In genomic region chr2:48148841-48149240, GRCh38 we compare ENCODE assay signal across 23 cellular contexts.
A peak's percentile ranks its signal among the peaks of the same experiment; 100 is the strongest.
DNase-seq lines count a peak whose midpoint lies in the region; ATAC-seq, FAIRE-seq and TF ChIP-seq lines count a peak whose summit lies in the region.
"Had no signal": no experiment of that assay in that cellular context is flagged by ENCODE, and none has a peak within 500 bp of the region (broad histone marks: within the 10 kb centered on the region; RNA-seq: fewer than 3 reads in every experiment).

No MANE protein-coding gene starts in this region.

- H3K36me3 Mint-ChIP-seq in Caco-2 (ENCODE audit: insufficient read depth, unreplicated experiment) = no peaks in the 10 kb centered on the region

- TF ChIP-seq POLR2A in K562 (conservative IDR thresholded peaks at IDR 0.05) = no peak
- TF ChIP-seq POLR2A in esophagus muscularis mucosa (IDR thresholded peaks at IDR 0.05; ENCODE audit: low read depth) = no peak

- POLR2A ChIA-PET in K562 (lab: Yijun Ruan, JAX) (interaction anchor here (1.0 to 1.4 kb wide), 2 partner anchors 22 to 36 kb away, joined by 3 read pairs; no protein-coding TSS in a partner anchor), Caco-2 (lab: Charles Lee) (no interaction called here)

- BruUV-seq in K562 (replicated peaks; lab: Mats Ljungman, UMichigan) = no TSS peak
- no TSS peak for BruUV-seq in Caco-2 (replicated peaks; lab: Mats Ljungman, UMichigan)

- TF ChIP-seq CTCF in K562 (IDR thresholded peaks at IDR 0.05 in 2 of 3, conservative IDR thresholded peaks at IDR 0.05 in 1 of 3; ENCODE audit: insufficient read depth in 2 of 3, low read depth in 1 of 3, low read length in 3 of 3) (no peak), neutrophil (IDR thresholded peaks at IDR 0.05) (no peak), Caco-2 (IDR thresholded peaks at IDR 0.05; ENCODE audit: insufficient read depth in 1 of 2, low read depth in 1 of 2, low read length in 1 of 2, severe bottlenecking in 1 of 2, unreplicated experiment in 1 of 2) (no peak), psoas muscle (IDR thresholded peaks at IDR 0.05) (no peak), esophagus muscularis mucosa (IDR thresholded peaks at IDR 0.05) (no peak)

- H3K4me3 ChIP-seq in K562 (no peak overlapping the region), neutrophil (ENCODE audit: low read depth in 1 of 2, low read length in 1 of 2) (no peak overlapping the region), Caco-2 (ENCODE audit: low read depth, low read length) (no peak overlapping the region), right cardiac atrium (ENCODE audit: low read length) (no peak overlapping the region), psoas muscle (no peak overlapping the region), esophagus muscularis mucosa (no peak overlapping the region)
- H3K4me3 ChIP-seq: GM12878 had no signal

- DNase-seq in GM03348 (ENCODE audit: low spot score) (peak; percentile 11), OCI-M1 (lab: John Stamatoyannopoulos, UW) (peak; percentile 91), K562 (ENCODE audit: extremely low read depth in 1 of 4, low spot score in 3 of 4) (peak; percentile 66 to 81 (median 76)), Caco-2 (no peak), right cardiac atrium (no peak), psoas muscle (no peak), esophagus muscularis mucosa (ENCODE audit: extremely low spot score) (no peak)
- DNase-seq: CD4-positive, alpha-beta T cell; DND-41; GOT3; KG1; NCI-H1092; NCI-H146; NCI-H2081; NCI-H345; NCI-H526 treated with DMSO at 0.1 percent for 48 hours; NK-92 treated with Interleukin-12 subunit alpha and Interleukin-12 subunit beta, amount 100 ng/mL, for 24 hours; SIG-M5; SW 1271 had no signal

- H3K4me3 Mint-ChIP-seq in Caco-2 (ENCODE audit: unreplicated experiment) = no peak overlapping the region
- H3K4me3 Mint-ChIP-seq: B cell; CD4-positive, alpha-beta T cell had no signal

- H3K36me3 ChIP-seq in K562 (ENCODE audit: control insufficient read depth, insufficient read depth, low read length) = no peaks in the 10 kb centered on the region
- no peaks in the 10 kb centered on the region for H3K36me3 ChIP-seq in neutrophil
- no peaks in the 10 kb centered on the region for H3K36me3 ChIP-seq in Caco-2 (ENCODE audit: control insufficient read depth, insufficient read depth, low read length)
- H3K36me3 ChIP-seq in psoas muscle (ENCODE audit: insufficient read depth in 1 of 2, low read depth in 1 of 2) = no peaks in the 10 kb centered on the region
- no peaks in the 10 kb centered on the region for H3K36me3 ChIP-seq in esophagus muscularis mucosa

- 0% methylated on average over 1 of the region's 1 CpG for WGBS in K562 (ENCODE audit: insufficient coverage, low coverage, missing lambda C conversion rate)
- 38% methylated on average over 1 of the region's 1 CpG for whole genome bisulfite sequencing in right cardiac atrium
- WGBS in psoas muscle, 3 donors = 20 to 48% (median 39%) methylated on average over 1 of the region's 1 CpG
- whole genome bisulfite sequencing in esophagus muscularis mucosa = 65% methylated on average over 1 of the region's 1 CpG

- peak overlapping the region; percentile 10; the same call in 1 of the 2 replicates for H2AFZ ChIP-seq in K562 (ENCODE audit: low read depth, low read length)

- ATAC-seq in K562 (peak; percentile 60), right cardiac atrium (no peak), psoas muscle (no peak)
- ATAC-seq: GM12878 had no signal

- peaks cover 13% of the 10 kb centered on the region for H3K4me1 Mint-ChIP-seq in Caco-2 (ENCODE audit: low read depth, unreplicated experiment)

- FAIRE-seq in K562 (lab: Jason Lieb, UNC) = peak; percentile 65
- FAIRE-seq: D721Med, GM12878 had no signal

- no peaks in the 10 kb centered on the region for H3K79me2 ChIP-seq in K562 (ENCODE audit: control insufficient read depth, insufficient read depth, low read length)

- peak overlapping the region; percentile 21; the same call in 1 of the 2 replicates for H3K4me2 ChIP-seq in K562 (ENCODE audit: insufficient read depth, low read length)

- H3K27ac Mint-ChIP-seq in Caco-2 (ENCODE audit: unreplicated experiment) = no peak overlapping the region
- H3K27ac Mint-ChIP-seq: B cell; CD4-positive, alpha-beta T cell had no signal

- H3K27me3 ChIP-seq in K562 (ENCODE audit: control insufficient read depth in 2 of 2, insufficient read depth in 2 of 2, low read length in 2 of 2) (no peaks in the 10 kb centered on the region), neutrophil (no peaks in the 10 kb centered on the region), Caco-2 (replicated peaks; ENCODE audit: control insufficient read depth, insufficient read depth, low read length) (no peaks in the 10 kb centered on the region), right cardiac atrium (ENCODE audit: control insufficient read depth, insufficient read depth) (no peaks in the 10 kb centered on the region), psoas muscle (ENCODE audit: insufficient read depth in 3 of 3, low read length in 2 of 3) (no peaks in the 10 kb centered on the region), esophagus muscularis mucosa (no peaks in the 10 kb centered on the region)

- H3K4me1 ChIP-seq in K562 (replicated peaks in 1 of 2; ENCODE audit: control insufficient read depth in 2 of 2, insufficient read depth in 2 of 2, low read length in 2 of 2) (peaks cover 10 to 36% of the 10 kb centered on the region in 2 experiments; a peak in 4 of 5 replicates), neutrophil (ENCODE audit: control insufficient read depth in 1 of 2, insufficient read depth in 1 of 2, low read depth in 1 of 2, low read length in 1 of 2) (peaks cover 31 to 46% of the 10 kb centered on the region in 2 experiments), Caco-2 (no peaks in the 10 kb centered on the region), right cardiac atrium (ENCODE audit: control insufficient read depth, insufficient read depth, low read length) (peaks cover 1% of the 10 kb centered on the region), psoas muscle (no peaks in the 10 kb centered on the region), esophagus muscularis mucosa (peaks cover 6 to 36% (median 15%) of the 10 kb centered on the region in 4 donors)

- in situ Hi-C loops in K562 (cut with MboI) = no loop called here

- H3K27ac ChIP-seq in K562 (ENCODE audit: extremely low read depth, low read depth, low read length) = no peak overlapping the region
- peak overlapping the region; percentile 5 for H3K27ac ChIP-seq in neutrophil
- no peak overlapping the region for H3K27ac ChIP-seq in right cardiac atrium (ENCODE audit: low read length)
- no peak overlapping the region for H3K27ac ChIP-seq in psoas muscle
- no peak overlapping the region for H3K27ac ChIP-seq in esophagus muscularis mucosa (replicated peaks in 1 of 4)

- 0 out of 4 replicates have a peak, but pooled peaks of 1 of the 2 experiments have one; percentile 9 for TF ChIP-seq RAD21 in K562 (CRISPR knock-in tag; conservative IDR thresholded peaks at IDR 0.05 in 1 of 2, IDR thresholded peaks at IDR 0.05 in 1 of 2)

- 0 out of 4 replicates have a peak overlapping the region, but pooled peaks of 1 of the 2 experiments have one; percentile 7 for H3K9ac ChIP-seq in K562 (ENCODE audit: insufficient read depth in 1 of 2, low read depth in 2 of 2, low read length in 2 of 2)

- no peaks in the 10 kb centered on the region for H4K20me1 ChIP-seq in K562 (replicated peaks; ENCODE audit: control insufficient read depth, insufficient read depth, low read length)

- TF ChIP-seq EP300 in K562 (IDR thresholded peaks at IDR 0.05; ENCODE audit: low read length) = peak; percentile 51; the same call in 1 of the 2 replicates
- no peak for TF ChIP-seq EP300 in esophagus muscularis mucosa (IDR thresholded peaks at IDR 0.05)

- H3K9me1 ChIP-seq in K562 (ENCODE audit: control insufficient read depth, insufficient read depth, low read length) = no peaks in the 10 kb centered on the region

- intact Hi-C loops in K562 (cut with micrococcal nuclease) = no loop called here
- intact Hi-C loops in Caco-2 (cut with micrococcal nuclease; ENCODE audit: unreplicated experiment) = no loop called here
- intact Hi-C loops in right cardiac atrium (cut with DNase I) = no loop called here
- intact Hi-C loops in psoas muscle (cut with DNase I) = no loop called here
- intact Hi-C loops in esophagus muscularis mucosa (cut with DNase I) = no loop called here

- CTCF ChIA-PET in K562 (lab: Yijun Ruan, JAX; ENCODE audit: low intra/inter-chr PET ratio) (no interaction called here), Caco-2 (lab: Charles Lee) (no interaction called here)

- H3K9me3 Mint-ChIP-seq in Caco-2 (ENCODE audit: unreplicated experiment) = peaks cover 9% of the 10 kb centered on the region
- H3K9me3 Mint-ChIP-seq: CD4-positive, alpha-beta T cell had no signal

- H3K27me3 Mint-ChIP-seq in Caco-2 (ENCODE audit: insufficient read depth, unreplicated experiment) = no peaks in the 10 kb centered on the region
- H3K27me3 Mint-ChIP-seq: CD4-positive, alpha-beta T cell had no signal

- H3K9me3 ChIP-seq in K562 (replicated peaks; ENCODE audit: control insufficient read depth, insufficient read depth, low read depth, low read length) = no peaks in the 10 kb centered on the region
- H3K9me3 ChIP-seq in neutrophil = no peaks in the 10 kb centered on the region
- H3K9me3 ChIP-seq in Caco-2 = no peaks in the 10 kb centered on the region
- H3K9me3 ChIP-seq in right cardiac atrium (ENCODE audit: control insufficient read depth, low read length) = no peaks in the 10 kb centered on the region
- no peaks in the 10 kb centered on the region for H3K9me3 ChIP-seq in psoas muscle
- H3K9me3 ChIP-seq in esophagus muscularis mucosa = no peaks in the 10 kb centered on the region

TF ChIP-seq in K562, 482 proteins besides CTCF, POLR2A, EP300 and RAD21 (continues in another document):
- TF ChIP-seq MLLT1 (IDR thresholded peaks at IDR 0.05) = 0 out of 4 replicates have a peak, but pooled peaks of 1 of the 2 experiments have one; percentile 40
- no peak for TF ChIP-seq XRCC4 (IDR thresholded peaks at IDR 0.05; ENCODE audit: extremely low read depth, insufficient read depth, insufficient read length)

Comparison
In these comparisons a context has a peak if more than half of its experiments do, and no peak if none do; other contexts are left out.
1. DNase-seq: peak in GM03348 (single experiment), OCI-M1 (single experiment) and K562 (4 of 4); none in Caco-2 (0 of 2), right cardiac atrium (0 of 3), psoas muscle (0 of 2) and esophagus muscularis mucosa (single experiment).